1 cellular context compared by ENCODE assay signal in genomic region chr19:17340871-17341357, GRCh38.
TF ChIP-seq lines count a peak whose summit lies in the region.

No MANE protein-coding gene starts in this region.

TF ChIP-seq in HepG2, 621 proteins besides CTCF, POLR2A, EP300 and RAD21 (continued from another document and continues in another):
- TF ChIP-seq ZNF557 (CRISPR knock-in tag; IDR thresholded peaks at IDR 0.05) (no peak), NCOA2 (CRISPR knock-in tag; IDR thresholded peaks at IDR 0.05) (peak; percentile 44), NPAS2 (CRISPR knock-in tag; IDR thresholded peaks at IDR 0.05; ENCODE audit: borderline replicate concordance) (no peak), KDM5B (CRISPR knock-in tag; IDR thresholded peaks at IDR 0.05; ENCODE audit: borderline replicate concordance) (peak; percentile 69; the same call in 1 of the 2 replicates), ZNF337 (CRISPR knock-in tag; IDR thresholded peaks at IDR 0.05; ENCODE audit: borderline replicate concordance, low read depth) (peak; percentile 54; the same call in 1 of the 2 replicates), U2AF1 (optimal IDR thresholded peaks at IDR 0.05; ENCODE audit: low read depth, low read length) (no peak), SATB2 (CRISPR knock-in tag; IDR thresholded peaks at IDR 0.05) (no peak), ZKSCAN8 (CRISPR knock-in tag; IDR thresholded peaks at IDR 0.05; ENCODE audit: borderline replicate concordance) (0 out of 2 replicates have a peak, but pooled peaks have one; percentile 31), MEF2D (CRISPR knock-in tag; IDR thresholded peaks at IDR 0.05) (0 out of 2 replicates have a peak, but pooled peaks have one; percentile 41), MYNN (CRISPR knock-in tag; IDR thresholded peaks at IDR 0.05; ENCODE audit: low read depth) (no peak), RNF2 (conservative IDR thresholded peaks at IDR 0.05; ENCODE audit: low read depth) (peak; percentile 75; the same call in 1 of the 2 replicates), SOX6 (IDR thresholded peaks at IDR 0.05) (no peak), SOX6 (CRISPR knock-in tag; IDR thresholded peaks at IDR 0.05) (peak; percentile 37; the same call in 1 of the 2 replicates), ZNF619 (CRISPR knock-in tag; IDR thresholded peaks at IDR 0.05) (peak; percentile 68; the same call in 1 of the 2 replicates), ZNF737 (CRISPR knock-in tag; IDR thresholded peaks at IDR 0.05; ENCODE audit: borderline replicate concordance) (no peak), SP4 (CRISPR knock-in tag; IDR thresholded peaks at IDR 0.05) (peak; percentile 18; the same call in 1 of the 2 replicates), SRSF4 (IDR thresholded peaks at IDR 0.05; ENCODE audit: low read depth, low read length, poor library complexity, severe bottlenecking) (no peak), ZNF782 (CRISPR knock-in tag; IDR thresholded peaks at IDR 0.05; ENCODE audit: borderline replicate concordance) (0 out of 2 replicates have a peak, but pooled peaks have one; percentile 32), ATF4 (CRISPR knock-in tag; IDR thresholded peaks at IDR 0.05) (peak in 1 of 2 experiments; percentile 61; a peak in 2 of 4 replicates), RARA (CRISPR knock-in tag; IDR thresholded peaks at IDR 0.05) (peak; percentile 65), ZNF124 (CRISPR knock-in tag; IDR thresholded peaks at IDR 0.05) (0 out of 2 replicates have a peak, but pooled peaks have one; percentile 22), IRF2 (CRISPR knock-in tag; IDR thresholded peaks at IDR 0.05) (peak; percentile 58; the same call in 1 of the 2 replicates), SALL1 (CRISPR knock-in tag; IDR thresholded peaks at IDR 0.05) (peak; percentile 58), ZBTB1 (CRISPR knock-in tag; IDR thresholded peaks at IDR 0.05; ENCODE audit: borderline replicate concordance) (no peak), RELA (CRISPR knock-in tag; IDR thresholded peaks at IDR 0.05) (no peak), TSC22D2 (CRISPR knock-in tag; IDR thresholded peaks at IDR 0.05; ENCODE audit: borderline replicate concordance) (no peak), PHF5A (CRISPR knock-in tag; IDR thresholded peaks at IDR 0.05; ENCODE audit: low read depth, unreplicated experiment) (no peak), ZBTB7A (CRISPR knock-in tag; IDR thresholded peaks at IDR 0.05) (peak; percentile 73; the same call in 1 of the 2 replicates), MIER2 (CRISPR knock-in tag; IDR thresholded peaks at IDR 0.05) (no peak), ATF7 (IDR thresholded peaks at IDR 0.05) (peak; percentile 27; the same call in 1 of the 2 replicates), ATF7 (CRISPR knock-in tag; IDR thresholded peaks at IDR 0.05) (peak; percentile 68; the same call in 1 of the 2 replicates), EHMT2 (IDR thresholded peaks at IDR 0.05; ENCODE audit: borderline replicate concordance, low read depth, low read length) (no peak), DNMT3B (CRISPR knock-in tag; conservative IDR thresholded peaks at IDR 0.05) (no peak), GABPB1 (CRISPR knock-in tag; IDR thresholded peaks at IDR 0.05) (peak; percentile 77), DMAP1 (CRISPR knock-in tag; IDR thresholded peaks at IDR 0.05) (no peak), MZF1 (CRISPR knock-in tag; IDR thresholded peaks at IDR 0.05; ENCODE audit: borderline replicate concordance) (no peak), ZNF781 (CRISPR knock-in tag; IDR thresholded peaks at IDR 0.05; ENCODE audit: borderline replicate concordance, not compliant biosample characterization) (peak; percentile 26), SP2 (CRISPR knock-in tag; IDR thresholded peaks at IDR 0.05) (no peak; the same call in 1 of the 2 replicates), FOXO1 (CRISPR knock-in tag; IDR thresholded peaks at IDR 0.05) (peak; percentile 29; the same call in 1 of the 2 replicates), CCDC6 (CRISPR knock-in tag; IDR thresholded peaks at IDR 0.05) (peak; percentile 68; the same call in 1 of the 2 replicates), ZNF75D (CRISPR knock-in tag; IDR thresholded peaks at IDR 0.05; ENCODE audit: borderline replicate concordance) (no peak), ZBTB4 (CRISPR knock-in tag; IDR thresholded peaks at IDR 0.05; ENCODE audit: borderline replicate concordance) (0 out of 2 replicates have a peak, but pooled peaks have one; percentile 18), NR3C1 (CRISPR knock-in tag; IDR thresholded peaks at IDR 0.05) (no peak)
- TF ChIP-seq, protein P1, sequence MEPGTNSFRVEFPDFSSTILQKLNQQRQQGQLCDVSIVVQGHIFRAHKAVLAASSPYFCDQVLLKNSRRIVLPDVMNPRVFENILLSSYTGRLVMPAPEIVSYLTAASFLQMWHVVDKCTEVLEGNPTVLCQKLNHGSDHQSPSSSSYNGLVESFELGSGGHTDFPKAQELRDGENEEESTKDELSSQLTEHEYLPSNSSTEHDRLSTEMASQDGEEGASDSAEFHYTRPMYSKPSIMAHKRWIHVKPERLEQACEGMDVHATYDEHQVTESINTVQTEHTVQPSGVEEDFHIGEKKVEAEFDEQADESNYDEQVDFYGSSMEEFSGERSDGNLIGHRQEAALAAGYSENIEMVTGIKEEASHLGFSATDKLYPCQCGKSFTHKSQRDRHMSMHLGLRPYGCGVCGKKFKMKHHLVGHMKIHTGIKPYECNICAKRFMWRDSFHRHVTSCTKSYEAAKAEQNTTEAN (CRISPR knock-in tag; conservative IDR thresholded peaks at IDR 0.05), result 0 out of 2 replicates have a peak, but pooled peaks have one; percentile 47
- TF ChIP-seq, protein P2, sequence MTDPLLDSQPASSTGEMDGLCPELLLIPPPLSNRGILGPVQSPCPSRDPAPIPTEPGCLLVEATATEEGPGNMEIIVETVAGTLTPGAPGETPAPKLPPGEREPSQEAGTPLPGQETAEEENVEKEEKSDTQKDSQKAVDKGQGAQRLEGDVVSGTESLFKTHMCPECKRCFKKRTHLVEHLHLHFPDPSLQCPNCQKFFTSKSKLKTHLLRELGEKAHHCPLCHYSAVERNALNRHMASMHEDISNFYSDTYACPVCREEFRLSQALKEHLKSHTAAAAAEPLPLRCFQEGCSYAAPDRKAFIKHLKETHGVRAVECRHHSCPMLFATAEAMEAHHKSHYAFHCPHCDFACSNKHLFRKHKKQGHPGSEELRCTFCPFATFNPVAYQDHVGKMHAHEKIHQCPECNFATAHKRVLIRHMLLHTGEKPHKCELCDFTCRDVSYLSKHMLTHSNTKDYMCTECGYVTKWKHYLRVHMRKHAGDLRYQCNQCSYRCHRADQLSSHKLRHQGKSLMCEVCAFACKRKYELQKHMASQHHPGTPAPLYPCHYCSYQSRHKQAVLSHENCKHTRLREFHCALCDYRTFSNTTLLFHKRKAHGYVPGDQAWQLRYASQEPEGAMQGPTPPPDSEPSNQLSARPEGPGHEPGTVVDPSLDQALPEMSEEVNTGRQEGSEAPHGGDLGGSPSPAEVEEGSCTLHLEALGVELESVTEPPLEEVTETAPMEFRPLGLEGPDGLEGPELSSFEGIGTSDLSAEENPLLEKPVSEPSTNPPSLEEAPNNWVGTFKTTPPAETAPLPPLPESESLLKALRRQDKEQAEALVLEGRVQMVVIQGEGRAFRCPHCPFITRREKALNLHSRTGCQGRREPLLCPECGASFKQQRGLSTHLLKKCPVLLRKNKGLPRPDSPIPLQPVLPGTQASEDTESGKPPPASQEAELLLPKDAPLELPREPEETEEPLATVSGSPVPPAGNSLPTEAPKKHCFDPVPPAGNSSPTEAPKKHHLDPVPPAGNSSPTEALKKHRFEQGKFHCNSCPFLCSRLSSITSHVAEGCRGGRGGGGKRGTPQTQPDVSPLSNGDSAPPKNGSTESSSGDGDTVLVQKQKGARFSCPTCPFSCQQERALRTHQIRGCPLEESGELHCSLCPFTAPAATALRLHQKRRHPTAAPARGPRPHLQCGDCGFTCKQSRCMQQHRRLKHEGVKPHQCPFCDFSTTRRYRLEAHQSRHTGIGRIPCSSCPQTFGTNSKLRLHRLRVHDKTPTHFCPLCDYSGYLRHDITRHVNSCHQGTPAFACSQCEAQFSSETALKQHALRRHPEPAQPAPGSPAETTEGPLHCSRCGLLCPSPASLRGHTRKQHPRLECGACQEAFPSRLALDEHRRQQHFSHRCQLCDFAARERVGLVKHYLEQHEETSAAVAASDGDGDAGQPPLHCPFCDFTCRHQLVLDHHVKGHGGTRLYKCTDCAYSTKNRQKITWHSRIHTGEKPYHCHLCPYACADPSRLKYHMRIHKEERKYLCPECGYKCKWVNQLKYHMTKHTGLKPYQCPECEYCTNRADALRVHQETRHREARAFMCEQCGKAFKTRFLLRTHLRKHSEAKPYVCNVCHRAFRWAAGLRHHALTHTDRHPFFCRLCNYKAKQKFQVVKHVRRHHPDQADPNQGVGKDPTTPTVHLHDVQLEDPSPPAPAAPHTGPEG (CRISPR knock-in tag; IDR thresholded peaks at IDR 0.05), result peak; percentile 94
- TF ChIP-seq, protein P3, sequence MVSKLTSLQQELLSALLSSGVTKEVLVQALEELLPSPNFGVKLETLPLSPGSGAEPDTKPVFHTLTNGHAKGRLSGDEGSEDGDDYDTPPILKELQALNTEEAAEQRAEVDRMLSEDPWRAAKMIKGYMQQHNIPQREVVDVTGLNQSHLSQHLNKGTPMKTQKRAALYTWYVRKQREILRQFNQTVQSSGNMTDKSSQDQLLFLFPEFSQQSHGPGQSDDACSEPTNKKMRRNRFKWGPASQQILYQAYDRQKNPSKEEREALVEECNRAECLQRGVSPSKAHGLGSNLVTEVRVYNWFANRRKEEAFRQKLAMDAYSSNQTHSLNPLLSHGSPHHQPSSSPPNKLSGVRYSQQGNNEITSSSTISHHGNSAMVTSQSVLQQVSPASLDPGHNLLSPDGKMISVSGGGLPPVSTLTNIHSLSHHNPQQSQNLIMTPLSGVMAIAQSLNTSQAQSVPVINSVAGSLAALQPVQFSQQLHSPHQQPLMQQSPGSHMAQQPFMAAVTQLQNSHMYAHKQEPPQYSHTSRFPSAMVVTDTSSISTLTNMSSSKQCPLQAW (CRISPR knock-in tag; IDR thresholded peaks at IDR 0.05), result no peak
- TF ChIP-seq, protein P4, sequence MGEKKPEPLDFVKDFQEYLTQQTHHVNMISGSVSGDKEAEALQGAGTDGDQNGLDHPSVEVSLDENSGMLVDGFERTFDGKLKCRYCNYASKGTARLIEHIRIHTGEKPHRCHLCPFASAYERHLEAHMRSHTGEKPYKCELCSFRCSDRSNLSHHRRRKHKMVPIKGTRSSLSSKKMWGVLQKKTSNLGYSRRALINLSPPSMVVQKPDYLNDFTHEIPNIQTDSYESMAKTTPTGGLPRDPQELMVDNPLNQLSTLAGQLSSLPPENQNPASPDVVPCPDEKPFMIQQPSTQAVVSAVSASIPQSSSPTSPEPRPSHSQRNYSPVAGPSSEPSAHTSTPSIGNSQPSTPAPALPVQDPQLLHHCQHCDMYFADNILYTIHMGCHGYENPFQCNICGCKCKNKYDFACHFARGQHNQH (CRISPR knock-in tag; IDR thresholded peaks at IDR 0.05), result peak; percentile 70; the same call in 1 of the 2 replicates
- TF ChIP-seq, protein P5, sequence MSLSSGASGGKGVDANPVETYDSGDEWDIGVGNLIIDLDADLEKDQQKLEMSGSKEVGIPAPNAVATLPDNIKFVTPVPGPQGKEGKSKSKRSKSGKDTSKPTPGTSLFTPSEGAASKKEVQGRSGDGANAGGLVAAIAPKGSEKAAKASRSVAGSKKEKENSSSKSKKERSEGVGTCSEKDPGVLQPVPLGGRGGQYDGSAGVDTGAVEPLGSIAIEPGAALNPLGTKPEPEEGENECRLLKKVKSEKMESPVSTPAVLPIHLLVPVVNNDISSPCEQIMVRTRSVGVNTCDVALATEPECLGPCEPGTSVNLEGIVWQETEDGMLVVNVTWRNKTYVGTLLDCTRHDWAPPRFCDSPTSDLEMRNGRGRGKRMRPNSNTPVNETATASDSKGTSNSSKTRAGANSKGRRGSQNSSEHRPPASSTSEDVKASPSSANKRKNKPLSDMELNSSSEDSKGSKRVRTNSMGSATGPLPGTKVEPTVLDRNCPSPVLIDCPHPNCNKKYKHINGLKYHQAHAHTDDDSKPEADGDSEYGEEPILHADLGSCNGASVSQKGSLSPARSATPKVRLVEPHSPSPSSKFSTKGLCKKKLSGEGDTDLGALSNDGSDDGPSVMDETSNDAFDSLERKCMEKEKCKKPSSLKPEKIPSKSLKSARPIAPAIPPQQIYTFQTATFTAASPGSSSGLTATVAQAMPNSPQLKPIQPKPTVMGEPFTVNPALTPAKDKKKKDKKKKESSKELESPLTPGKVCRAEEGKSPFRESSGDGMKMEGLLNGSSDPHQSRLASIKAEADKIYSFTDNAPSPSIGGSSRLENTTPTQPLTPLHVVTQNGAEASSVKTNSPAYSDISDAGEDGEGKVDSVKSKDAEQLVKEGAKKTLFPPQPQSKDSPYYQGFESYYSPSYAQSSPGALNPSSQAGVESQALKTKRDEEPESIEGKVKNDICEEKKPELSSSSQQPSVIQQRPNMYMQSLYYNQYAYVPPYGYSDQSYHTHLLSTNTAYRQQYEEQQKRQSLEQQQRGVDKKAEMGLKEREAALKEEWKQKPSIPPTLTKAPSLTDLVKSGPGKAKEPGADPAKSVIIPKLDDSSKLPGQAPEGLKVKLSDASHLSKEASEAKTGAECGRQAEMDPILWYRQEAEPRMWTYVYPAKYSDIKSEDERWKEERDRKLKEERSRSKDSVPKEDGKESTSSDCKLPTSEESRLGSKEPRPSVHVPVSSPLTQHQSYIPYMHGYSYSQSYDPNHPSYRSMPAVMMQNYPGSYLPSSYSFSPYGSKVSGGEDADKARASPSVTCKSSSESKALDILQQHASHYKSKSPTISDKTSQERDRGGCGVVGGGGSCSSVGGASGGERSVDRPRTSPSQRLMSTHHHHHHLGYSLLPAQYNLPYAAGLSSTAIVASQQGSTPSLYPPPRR (CRISPR knock-in tag; IDR thresholded peaks at IDR 0.05; ENCODE audit: borderline replicate concordance), result peak; percentile 52; the same call in 1 of the 2 replicates
